In the genomic region with DNA sequence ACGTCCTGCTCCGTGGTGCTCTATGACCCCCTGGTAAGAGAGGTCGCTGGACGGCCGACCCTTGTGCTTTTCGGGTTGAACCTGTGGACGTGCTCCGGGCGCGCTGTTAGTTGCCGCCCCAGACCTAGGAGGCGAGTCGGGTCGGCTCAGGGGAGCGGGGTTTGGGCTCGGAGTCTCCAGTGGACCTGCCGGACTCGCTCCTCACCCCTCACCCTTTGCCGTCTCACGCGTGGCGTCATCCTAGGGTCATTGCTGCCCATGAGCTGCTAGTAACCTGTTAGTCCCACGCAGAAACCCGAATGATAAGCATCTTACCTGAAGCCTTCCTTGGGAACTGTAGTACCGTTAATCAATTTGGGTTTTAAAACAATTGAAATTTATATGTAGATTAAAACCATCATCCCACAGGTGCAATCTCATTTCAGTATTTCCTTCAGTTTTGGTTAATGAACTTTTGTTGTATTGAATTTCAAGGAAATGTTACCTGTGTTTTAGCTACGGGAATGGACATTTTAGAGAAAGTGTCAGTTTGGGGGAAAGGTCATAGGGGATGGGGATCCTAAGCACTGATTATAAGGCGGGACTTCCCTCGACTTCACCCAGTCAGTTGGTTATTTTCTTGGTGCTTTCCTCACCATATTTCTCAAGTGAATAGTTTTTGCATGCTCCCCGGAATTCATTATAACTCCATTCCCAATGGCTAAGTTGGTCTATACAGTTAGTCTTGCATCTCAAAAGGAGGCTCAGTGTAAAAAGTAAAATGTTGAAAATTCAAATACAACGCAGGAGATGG, we compare ENCODE assay signal across 8 cellular contexts. TPM values are rescaled to one million over a fixed set of nuclear protein-coding genes. Genes with fewer than 3 reads are reported as not detected.
DNase-seq lines count a peak whose midpoint lies in the region; ATAC-seq and TF ChIP-seq lines count a peak whose summit lies in the region.

No MANE protein-coding gene starts in this region.

- H3K4me3 ChIP-seq in CD8-positive, alpha-beta memory T cell (ENCODE audit: low read length) = peak overlapping the region; percentile 99
- H3K4me3 ChIP-seq in iPS-20b (ENCODE audit: low read length) = peak overlapping the region; percentile 92
- H3K4me3 ChIP-seq in stomach = peak overlapping the region; percentile 76 to 88 (median 85)

- peak overlapping the region; percentile 99 for H3K27ac ChIP-seq in CD8-positive, alpha-beta memory T cell (ENCODE audit: low read depth, low read length)
- H3K27ac ChIP-seq in angular gyrus (ENCODE audit: low read depth, low read length) = peak overlapping the region; percentile 99
- peak overlapping the region; percentile 12 for H3K27ac ChIP-seq in iPS-20b (ENCODE audit: low read length)
- H3K27ac ChIP-seq in stomach = peak overlapping the region; percentile 98 to 99 (median 99)

- H3K27me3 ChIP-seq in CD8-positive, alpha-beta memory T cell (ENCODE audit: insufficient read depth, low read length, poor library complexity, severe bottlenecking) = no peaks in the 10 kb centered on the region
- H3K27me3 ChIP-seq in iPS-20b (ENCODE audit: insufficient read depth, low read length) (0 out of 2 replicates have a peak, but pooled peaks cover 5% of the 10 kb centered on the region), stomach (no peaks in the 10 kb centered on the region)

- no peaks in the 10 kb centered on the region for H3K27me3 Mint-ChIP-seq in CD8-positive, alpha-beta memory T cell

- peak overlapping the region; percentile 95 to 100 (median 98) for H3K27ac Mint-ChIP-seq in CD8-positive, alpha-beta memory T cell

- CTCF ChIA-PET in CD8-positive, alpha-beta memory T cell (lab: Charles Lee) = no interaction called here

- H3K9me3 Mint-ChIP-seq in CD8-positive, alpha-beta memory T cell = no peaks in the 10 kb centered on the region

- DNase-seq in CD8-positive, alpha-beta memory T cell = no peak
- DNase-seq in stomach = no peak
- no peak for DNase-seq in GM19238 (ENCODE audit: insufficient read length, low spot score)

- peaks cover 54% of the 10 kb centered on the region for H3K4me1 ChIP-seq in CD8-positive, alpha-beta memory T cell (ENCODE audit: insufficient read depth, low read length)
- H3K4me1 ChIP-seq in iPS-20b (ENCODE audit: insufficient read depth, low read length) (0 out of 2 replicates have a peak, but pooled peaks cover 3% of the 10 kb centered on the region), stomach (peaks cover 24 to 50% (median 39%) of the 10 kb centered on the region in 4 donors)

- no peak for TF ChIP-seq POLR2A in stomach (IDR thresholded peaks at IDR 0.05)

- H3K9ac ChIP-seq in iPS-20b (ENCODE audit: low read depth, low read length) = peak overlapping the region; percentile 95; the same call in 1 of the 2 replicates

- peaks cover 6% of the 10 kb centered on the region for H3K36me3 ChIP-seq in CD8-positive, alpha-beta memory T cell (ENCODE audit: insufficient read depth, low read length)
- H3K36me3 ChIP-seq in iPS-20b (ENCODE audit: insufficient read depth, low read depth, low read length) = peaks cover 36% of the 10 kb centered on the region
- peaks cover 0 to 13% (median 5%) of the 10 kb centered on the region in 4 donors for H3K36me3 ChIP-seq in stomach

- intact Hi-C loops in stomach (cut with DNase I; ENCODE audit: low total_unique reads) = no loop called here

- POLR2A ChIA-PET in CD8-positive, alpha-beta memory T cell (lab: Charles Lee) = interaction anchor here (0.9 to 2.7 kb wide), 5 partner anchors 11 to 699 kb away, joined by 3 to 13 read pairs (median 8); partner anchors contain the start of genes INO80C, KIAA1328, RMP24 and TPGS2

- WGBS in stomach, 5 donors = 1 to 5% (median 2%) methylated on average over 21 to 30 of the region's 30 CpGs

- TF ChIP-seq EP300 in stomach (IDR thresholded peaks at IDR 0.05) = no peak

- no peaks in the 10 kb centered on the region for H3K9me3 ChIP-seq in CD8-positive, alpha-beta memory T cell (ENCODE audit: low read length)
- H3K9me3 ChIP-seq in iPS-20b (ENCODE audit: insufficient read depth, low read depth, low read length) (no peaks in the 10 kb centered on the region), stomach (no peaks in the 10 kb centered on the region)

- ATAC-seq in GM19455 (IDR thresholded peaks at IDR 0.05; ENCODE audit: unreplicated experiment) (peak; percentile 32), HG03460 (IDR thresholded peaks at IDR 0.05; ENCODE audit: unreplicated experiment) (peak; percentile 20), HG03469 (IDR thresholded peaks at IDR 0.05; ENCODE audit: unreplicated experiment) (no peak)

- peaks cover 55 to 78% (median 76%) of the 10 kb centered on the region in 3 donors for H3K4me1 Mint-ChIP-seq in CD8-positive, alpha-beta memory T cell

- peak overlapping the region; percentile 95 to 100 (median 97) for H3K4me3 Mint-ChIP-seq in CD8-positive, alpha-beta memory T cell

- peaks cover 0 to 47% (median 1%) of the 10 kb centered on the region in 3 donors for H3K36me3 Mint-ChIP-seq in CD8-positive, alpha-beta memory T cell

- TF ChIP-seq CTCF in stomach (IDR thresholded peaks at IDR 0.05) = no peak

RNA-seq across cellular contexts. Expression of gene ELP2, which starts 0.5 kb away (rescaled TPM):
- 10 to 100 TPM; 85.8 to 89.6 TPM for total RNA-seq in CD8-positive, alpha-beta memory T cell
- 64.1 TPM for polyA plus RNA-seq in CD8-positive, alpha-beta memory T cell
- 100 to 1,000 TPM in 2 of 5 donors, 10 to 100 TPM in 3; 24.1 to 278 (median 87.5) TPM for total RNA-seq in stomach
- polyA plus RNA-seq in stomach = 10 to 100 TPM; 55.8 to 69.2 (median 56.5) TPM

RNA-seq across cellular contexts. Expression of gene SLC39A6, which starts 1.1 kb away (rescaled TPM):
- 10 to 100 TPM; 43.8 to 44.8 TPM for total RNA-seq in CD8-positive, alpha-beta memory T cell
- polyA plus RNA-seq in CD8-positive, alpha-beta memory T cell = 33.1 TPM
- total RNA-seq in stomach = 10 to 100 TPM in 4 of 5 donors, 1 to 10 TPM in 1; 5.3 to 33.9 (median 22.6) TPM
- 1 to 10 TPM; 4.0 to 7.7 (median 6.5) TPM for polyA plus RNA-seq in stomach

RNA-seq across cellular contexts. Expression of gene MOCOS, which starts 57.1 kb away (rescaled TPM):
- total RNA-seq in CD8-positive, alpha-beta memory T cell = under 1 TPM; 0.04 to 0.13 TPM
- 0.07 TPM for polyA plus RNA-seq in CD8-positive, alpha-beta memory T cell
- 1 to 10 TPM in 4 of 5 donors, under 1 TPM in 1; 0.45 to 4.1 (median 1.5) TPM for total RNA-seq in stomach
- 1 to 10 TPM; 2.5 to 4.6 (median 2.9) TPM for polyA plus RNA-seq in stomach

Comparison
In these comparisons a context has a peak if more than half of its experiments do, and no peak if none do; other contexts are left out.
1. H3K27ac ChIP-seq: peak in every context shown above with its lines; median percentile 99 in CD8-positive, alpha-beta memory T cell; 99 in angular gyrus; 99 in stomach; 12 in iPS-20b.